16 cellular contexts compared by ENCODE assay signal in the genomic region with DNA sequence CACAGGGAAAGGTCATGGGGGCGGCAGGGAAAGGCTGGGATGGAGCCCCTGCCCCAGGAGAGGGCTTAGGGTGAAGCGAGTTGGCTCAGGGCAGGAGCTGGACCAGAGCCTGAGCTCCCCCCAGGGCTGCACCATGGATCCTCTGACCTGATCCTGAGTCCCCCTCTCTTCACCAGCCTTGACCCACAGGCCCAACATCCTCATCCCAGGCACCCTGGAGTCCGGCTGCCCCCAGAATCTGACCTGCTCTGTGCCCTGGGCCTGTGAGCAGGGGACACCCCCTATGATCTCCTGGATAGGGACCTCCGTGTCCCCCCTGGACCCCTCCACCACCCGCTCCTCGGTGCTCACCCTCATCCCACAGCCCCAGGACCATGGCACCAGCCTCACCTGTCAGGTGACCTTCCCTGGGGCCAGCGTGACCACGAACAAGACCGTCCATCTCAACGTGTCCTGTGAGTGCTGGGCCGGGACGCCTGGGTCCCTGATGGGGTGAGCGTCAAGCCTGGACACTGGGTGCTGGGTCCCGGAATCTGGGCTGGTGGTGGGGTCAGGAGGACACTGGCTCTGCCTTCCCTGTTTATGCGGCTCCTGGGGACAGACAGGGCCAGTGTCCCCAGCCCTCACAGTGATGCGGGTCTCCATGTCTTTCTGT. TPM values are rescaled to one million over a fixed set of nuclear protein-coding genes. Genes with fewer than 3 reads are reported as not detected.
DNase-seq lines count a peak whose midpoint lies in the region; ATAC-seq and TF ChIP-seq lines count a peak whose summit lies in the region.
"Had no signal": no experiment of that assay in that cellular context is flagged by ENCODE, and none has a peak within 500 bp of the region (broad histone marks: within the 10 kb centered on the region; RNA-seq: fewer than 3 reads in every experiment).

No MANE protein-coding gene starts in this region.

- no peaks in the 10 kb centered on the region for H3K36me3 ChIP-seq in mucosa of rectum (ENCODE audit: control insufficient read depth in 2 of 2, insufficient read depth in 2 of 2, low read length in 2 of 2)
- no peaks in the 10 kb centered on the region for H3K36me3 ChIP-seq in suprapubic skin
- H3K36me3 ChIP-seq in aorta (ENCODE audit: control insufficient read depth in 1 of 2, insufficient read depth in 2 of 2, low read length in 1 of 2) = no peaks in the 10 kb centered on the region
- H3K36me3 ChIP-seq: prostate gland had no signal

- no peak for DNase-seq in activated naive CD4-positive, alpha-beta T cell treated with Interleukin-2 at 50 U/mL for 16 hours
- DNase-seq in caudate nucleus (lab: John Stamatoyannopoulos, UW) = no peak
- DNase-seq in suprapubic skin (ENCODE audit: low spot score in 2 of 2) = peak; percentile 41 to 74
- DNase-seq in effector CD4-positive, alpha-beta T cell = no peak
- DNase-seq in activated CD8-positive, alpha-beta memory T cell treated with anti-CD3 and anti-CD28 coated beads, Interleukin-2, amount 50 U/mL, for 48 hours = no peak
- DNase-seq in aorta = no peak
- DNase-seq: NCI-H1092 treated with DMSO at 0.1 percent for 48 hours, T-helper 2 cell had no signal

- no peaks in the 10 kb centered on the region for H3K36me3 Mint-ChIP-seq in activated naive CD4-positive, alpha-beta T cell treated with anti-CD3 and anti-CD28 coated beads, Interleukin-2, amount 50 U/mL, for 24 hours

- H3K4me3 Mint-ChIP-seq in activated naive CD4-positive, alpha-beta T cell treated with anti-CD3 and anti-CD28 coated beads, Interleukin-2, amount 50 U/mL, for 24 hours = peak overlapping the region; percentile 19

- TF ChIP-seq POLR2A in suprapubic skin (IDR thresholded peaks at IDR 0.05) = no peak

- no peaks in the 10 kb centered on the region for H3K27me3 Mint-ChIP-seq in activated naive CD4-positive, alpha-beta T cell treated with anti-CD3 and anti-CD28 coated beads, Interleukin-2, amount 50 U/mL, for 24 hours

- H3K4me1 ChIP-seq in mucosa of rectum (ENCODE audit: control insufficient read depth in 2 of 2, insufficient read depth in 2 of 2, low read length in 2 of 2) (peaks cover 7 to 13% of the 10 kb centered on the region in 2 donors), suprapubic skin (peaks cover 9% of the 10 kb centered on the region), aorta (ENCODE audit: control insufficient read depth in 1 of 2, insufficient read depth in 2 of 2, low read length in 2 of 2) (no peaks in the 10 kb centered on the region)
- H3K4me1 ChIP-seq: body of pancreas, prostate gland had no signal

- H3K27ac Mint-ChIP-seq in activated naive CD4-positive, alpha-beta T cell treated with anti-CD3 and anti-CD28 coated beads, Interleukin-2, amount 50 U/mL, for 24 hours = peak overlapping the region; percentile 82

- intact Hi-C loops in aorta (cut with DNase I) = no loop called here

- H3K4me1 Mint-ChIP-seq in activated naive CD4-positive, alpha-beta T cell treated with anti-CD3 and anti-CD28 coated beads, Interleukin-2, amount 50 U/mL, for 24 hours = peaks cover 93% of the 10 kb centered on the region

- H3K4me3 ChIP-seq in mucosa of rectum (ENCODE audit: low read length in 2 of 2) (peak overlapping the region in 1 of 2 donors; percentile 23), suprapubic skin (peak overlapping the region; percentile 25), aorta (ENCODE audit: low read length in 2 of 2) (no peak overlapping the region)
- H3K4me3 ChIP-seq: body of pancreas, K562, prostate gland had no signal

- H3K27me3 ChIP-seq in mucosa of rectum (ENCODE audit: control insufficient read depth in 2 of 2, insufficient read depth in 2 of 2, low read length in 2 of 2) = no peaks in the 10 kb centered on the region
- H3K27me3 ChIP-seq in suprapubic skin = peaks cover 23% of the 10 kb centered on the region
- no peaks in the 10 kb centered on the region for H3K27me3 ChIP-seq in aorta (ENCODE audit: control insufficient read depth in 1 of 2, insufficient read depth in 2 of 2, low read length in 1 of 2)
- H3K27me3 ChIP-seq: body of pancreas had no signal

- TF ChIP-seq CTCF in suprapubic skin (IDR thresholded peaks at IDR 0.05) = no peak

- WGBS in suprapubic skin = 92% methylated on average over 4 of the region's 16 CpGs
- WGBS in aorta, 2 donors = 87% methylated on average over 16 of the region's 16 CpGs

- H3K9me3 Mint-ChIP-seq in activated naive CD4-positive, alpha-beta T cell treated with anti-CD3 and anti-CD28 coated beads, Interleukin-2, amount 50 U/mL, for 24 hours = no peaks in the 10 kb centered on the region

- H3K9me3 ChIP-seq in mucosa of rectum (ENCODE audit: control insufficient read depth in 2 of 2, low read length in 2 of 2) (no peaks in the 10 kb centered on the region), suprapubic skin (no peaks in the 10 kb centered on the region), aorta (ENCODE audit: control insufficient read depth, low read length) (no peaks in the 10 kb centered on the region)
- H3K9me3 ChIP-seq: body of pancreas, prostate gland had no signal

- no peak for TF ChIP-seq EP300 in suprapubic skin (IDR thresholded peaks at IDR 0.05)

- H3K9ac ChIP-seq in mucosa of rectum (ENCODE audit: low read depth in 1 of 2, low read length in 2 of 2) = peak overlapping the region in 1 of 2 donors; percentile 33

- ATAC-seq in aorta (ENCODE audit: low FRiP score) = no peak
- ATAC-seq: body of pancreas, K562 had no signal

- H3K27ac ChIP-seq in caudate nucleus (ENCODE audit: low read depth, low read length) (peak overlapping the region; percentile 24), mucosa of rectum (ENCODE audit: low read depth in 2 of 2, low read length in 2 of 2) (peak overlapping the region; percentile 9 to 39), suprapubic skin (no peak overlapping the region), aorta (ENCODE audit: low read depth in 1 of 2, low read length in 2 of 2) (no peak overlapping the region)
- H3K27ac ChIP-seq: prostate gland had no signal

RNA-seq across cellular contexts. Expression of gene SIGLEC9, which starts 0.8 kb away (rescaled TPM):
- total RNA-seq in suprapubic skin = 1 to 10 TPM in 1 of 4 donors, under 1 TPM in 2, not detected in 1; 0.68 to 1.3 (median 0.83) TPM
- total RNA-seq in aorta = 10 to 100 TPM; 10.4 to 11.5 TPM
- 1 to 10 TPM; 1.1 to 6.3 TPM for polyA plus RNA-seq in aorta
- total RNA-seq: fibroblast of villous mesenchyme had no signal
- polyA plus RNA-seq: AG04450 had no signal

RNA-seq across cellular contexts. Expression of gene SIGLEC7, which starts 16.6 kb away (rescaled TPM):
- total RNA-seq in suprapubic skin (not detected), aorta (1 to 10 TPM; 3.0 to 4.5 TPM)
- polyA plus RNA-seq in aorta = 1 to 10 TPM in 1 of 2 donors, under 1 TPM in 1; 0.97 to 2.3 TPM
- total RNA-seq: body of pancreas, fibroblast of villous mesenchyme, K562, prostate gland had no signal
- polyA plus RNA-seq: AG04450 had no signal

RNA-seq across cellular contexts. Expression of gene CTU1, which starts 17.3 kb away (rescaled TPM):
- total RNA-seq in suprapubic skin = 10 to 100 TPM in 3 of 4 donors, 1 to 10 TPM in 1; 7.7 to 14.6 (median 12.9) TPM
- total RNA-seq in aorta = 1 to 10 TPM; 4.1 to 5.4 TPM
- polyA plus RNA-seq in aorta = 1 to 10 TPM; 1.1 to 2.6 TPM

RNA-seq across cellular contexts. Expression of gene KLK14, which starts 42.9 kb away (rescaled TPM):
- total RNA-seq in suprapubic skin = 10 to 100 TPM in 1 of 4 donors, 1 to 10 TPM in 3; 3.8 to 22.8 (median 5.2) TPM
- total RNA-seq in aorta = under 1 TPM; 0.57 to 0.71 TPM
- polyA plus RNA-seq in aorta = under 1 TPM in 1 of 2 donors, not detected in 1; 0.10 TPM
- total RNA-seq: body of pancreas, fibroblast of villous mesenchyme, K562, ureter had no signal
- polyA plus RNA-seq: AG04450, K562 had no signal

Comparison
In these comparisons a context has a peak if more than half of its experiments do, and no peak if none do; other contexts are left out.
1. DNase-seq: peak in suprapubic skin (2 of 2); none in activated naive CD4-positive, alpha-beta T cell treated with Interleukin-2 at 50 U/mL for 16 hours (single experiment), caudate nucleus (0 of 61), effector CD4-positive, alpha-beta T cell (single experiment), activated CD8-positive, alpha-beta memory T cell treated with anti-CD3 and anti-CD28 coated beads, Interleukin-2, amount 50 U/mL, for 48 hours (single experiment) and aorta (0 of 2).
2. H3K27ac ChIP-seq: peak in caudate nucleus (single experiment) and mucosa of rectum (2 of 2); none in suprapubic skin (single experiment) and aorta (0 of 2).
3. RNA of gene SIGLEC9, which starts 0.8 kb away (total RNA-seq): 10.4 to 11.5 TPM in aorta; 0.68 to 1.3 TPM in suprapubic skin; every median in the first group is over 4 times any median in the second.